1 cellular context compared by ENCODE assay signal in genomic region chr9:129885670-129886106, GRCh38.
TF ChIP-seq lines count a peak whose summit lies in the region.

No MANE protein-coding gene starts in this region.

TF ChIP-seq in HepG2, 621 proteins besides CTCF, POLR2A, EP300 and RAD21 (continued from another document):
- TF ChIP-seq, protein P1, sequence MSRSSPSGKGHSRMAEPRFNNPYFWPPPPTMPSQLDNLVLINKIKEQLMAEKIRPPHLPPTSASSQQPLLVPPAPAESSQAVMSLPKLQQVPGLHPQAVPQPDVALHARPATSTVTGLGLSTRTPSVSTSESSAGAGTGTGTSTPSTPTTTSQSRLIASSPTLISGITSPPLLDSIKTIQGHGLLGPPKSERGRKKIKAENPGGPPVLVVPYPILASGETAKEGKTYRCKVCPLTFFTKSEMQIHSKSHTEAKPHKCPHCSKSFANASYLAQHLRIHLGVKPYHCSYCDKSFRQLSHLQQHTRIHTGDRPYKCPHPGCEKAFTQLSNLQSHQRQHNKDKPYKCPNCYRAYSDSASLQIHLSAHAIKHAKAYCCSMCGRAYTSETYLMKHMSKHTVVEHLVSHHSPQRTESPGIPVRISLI (CRISPR knock-in tag; IDR thresholded peaks at IDR 0.05; ENCODE audit: borderline replicate concordance): peak; percentile 62
- TF ChIP-seq, protein P2, sequence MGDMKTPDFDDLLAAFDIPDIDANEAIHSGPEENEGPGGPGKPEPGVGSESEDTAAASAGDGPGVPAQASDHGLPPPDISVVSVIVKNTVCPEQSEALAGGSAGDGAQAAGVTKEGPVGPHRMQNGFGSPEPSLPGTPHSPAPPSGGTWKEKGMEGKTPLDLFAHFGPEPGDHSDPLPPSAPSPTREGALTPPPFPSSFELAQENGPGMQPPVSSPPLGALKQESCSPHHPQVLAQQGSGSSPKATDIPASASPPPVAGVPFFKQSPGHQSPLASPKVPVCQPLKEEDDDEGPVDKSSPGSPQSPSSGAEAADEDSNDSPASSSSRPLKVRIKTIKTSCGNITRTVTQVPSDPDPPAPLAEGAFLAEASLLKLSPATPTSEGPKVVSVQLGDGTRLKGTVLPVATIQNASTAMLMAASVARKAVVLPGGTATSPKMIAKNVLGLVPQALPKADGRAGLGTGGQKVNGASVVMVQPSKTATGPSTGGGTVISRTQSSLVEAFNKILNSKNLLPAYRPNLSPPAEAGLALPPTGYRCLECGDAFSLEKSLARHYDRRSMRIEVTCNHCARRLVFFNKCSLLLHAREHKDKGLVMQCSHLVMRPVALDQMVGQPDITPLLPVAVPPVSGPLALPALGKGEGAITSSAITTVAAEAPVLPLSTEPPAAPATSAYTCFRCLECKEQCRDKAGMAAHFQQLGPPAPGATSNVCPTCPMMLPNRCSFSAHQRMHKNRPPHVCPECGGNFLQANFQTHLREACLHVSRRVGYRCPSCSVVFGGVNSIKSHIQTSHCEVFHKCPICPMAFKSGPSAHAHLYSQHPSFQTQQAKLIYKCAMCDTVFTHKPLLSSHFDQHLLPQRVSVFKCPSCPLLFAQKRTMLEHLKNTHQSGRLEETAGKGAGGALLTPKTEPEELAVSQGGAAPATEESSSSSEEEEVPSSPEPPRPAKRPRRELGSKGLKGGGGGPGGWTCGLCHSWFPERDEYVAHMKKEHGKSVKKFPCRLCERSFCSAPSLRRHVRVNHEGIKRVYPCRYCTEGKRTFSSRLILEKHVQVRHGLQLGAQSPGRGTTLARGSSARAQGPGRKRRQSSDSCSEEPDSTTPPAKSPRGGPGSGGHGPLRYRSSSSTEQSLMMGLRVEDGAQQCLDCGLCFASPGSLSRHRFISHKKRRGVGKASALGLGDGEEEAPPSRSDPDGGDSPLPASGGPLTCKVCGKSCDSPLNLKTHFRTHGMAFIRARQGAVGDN (CRISPR knock-in tag; IDR thresholded peaks at IDR 0.05): peak; percentile 68
- TF ChIP-seq ZNF792 (CRISPR knock-in tag; IDR thresholded peaks at IDR 0.05): peak; percentile 40; the same call in 1 of the 2 replicates
- TF ChIP-seq ZFP36L2 (CRISPR knock-in tag; IDR thresholded peaks at IDR 0.05): no peak
- TF ChIP-seq RNF219 (CRISPR knock-in tag; IDR thresholded peaks at IDR 0.05): no peak
- TF ChIP-seq MEIS2 (CRISPR knock-in tag; IDR thresholded peaks at IDR 0.05): no peak
- no peak for TF ChIP-seq PHF5A (CRISPR knock-in tag; IDR thresholded peaks at IDR 0.05; ENCODE audit: low read depth, unreplicated experiment)
- 0 out of 2 replicates have a peak, but pooled peaks have one; percentile 15 for TF ChIP-seq FOXO1 (CRISPR knock-in tag; IDR thresholded peaks at IDR 0.05)
- TF ChIP-seq IRF2 (CRISPR knock-in tag; IDR thresholded peaks at IDR 0.05): 0 out of 2 replicates have a peak, but pooled peaks have one; percentile 46
- TF ChIP-seq, protein P3, sequence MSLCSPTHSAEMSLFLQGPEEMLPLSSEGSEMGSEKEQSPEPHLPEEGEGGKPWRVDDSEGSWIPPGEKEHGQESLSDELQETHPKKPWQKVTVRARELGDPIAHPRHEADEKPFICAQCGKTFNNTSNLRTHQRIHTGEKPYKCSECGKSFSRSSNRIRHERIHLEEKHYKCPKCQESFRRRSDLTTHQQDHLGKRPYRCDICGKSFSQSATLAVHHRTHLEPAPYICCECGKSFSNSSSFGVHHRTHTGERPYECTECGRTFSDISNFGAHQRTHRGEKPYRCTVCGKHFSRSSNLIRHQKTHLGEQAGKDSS (CRISPR knock-in tag; IDR thresholded peaks at IDR 0.05; ENCODE audit: borderline replicate concordance, low read depth): peak; percentile 76; the same call in 1 of the 2 replicates
- TF ChIP-seq TCF12 (IDR thresholded peaks at IDR 0.05): no peak
- TF ChIP-seq TCF12 (CRISPR knock-in tag; IDR thresholded peaks at IDR 0.05): no peak
- TF ChIP-seq GLI4 (CRISPR knock-in tag; IDR thresholded peaks at IDR 0.05; ENCODE audit: borderline replicate concordance): no peak
- no peak for TF ChIP-seq ZNF747 (CRISPR knock-in tag; IDR thresholded peaks at IDR 0.05; ENCODE audit: borderline replicate concordance)
- TF ChIP-seq ZNF121 (CRISPR knock-in tag; IDR thresholded peaks at IDR 0.05): no peak
- TF ChIP-seq HDAC2 (CRISPR knock-in tag; IDR thresholded peaks at IDR 0.05): peak; percentile 37; the same call in 1 of the 2 replicates
- TF ChIP-seq, protein P4, sequence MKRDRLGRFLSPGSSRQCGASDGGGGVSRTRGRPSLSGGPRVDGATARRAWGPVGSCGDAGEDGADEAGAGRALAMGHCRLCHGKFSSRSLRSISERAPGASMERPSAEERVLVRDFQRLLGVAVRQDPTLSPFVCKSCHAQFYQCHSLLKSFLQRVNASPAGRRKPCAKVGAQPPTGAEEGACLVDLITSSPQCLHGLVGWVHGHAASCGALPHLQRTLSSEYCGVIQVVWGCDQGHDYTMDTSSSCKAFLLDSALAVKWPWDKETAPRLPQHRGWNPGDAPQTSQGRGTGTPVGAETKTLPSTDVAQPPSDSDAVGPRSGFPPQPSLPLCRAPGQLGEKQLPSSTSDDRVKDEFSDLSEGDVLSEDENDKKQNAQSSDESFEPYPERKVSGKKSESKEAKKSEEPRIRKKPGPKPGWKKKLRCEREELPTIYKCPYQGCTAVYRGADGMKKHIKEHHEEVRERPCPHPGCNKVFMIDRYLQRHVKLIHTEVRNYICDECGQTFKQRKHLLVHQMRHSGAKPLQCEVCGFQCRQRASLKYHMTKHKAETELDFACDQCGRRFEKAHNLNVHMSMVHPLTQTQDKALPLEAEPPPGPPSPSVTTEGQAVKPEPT (CRISPR knock-in tag; IDR thresholded peaks at IDR 0.05; ENCODE audit: low read depth): no peak
- TF ChIP-seq ISL2 (CRISPR knock-in tag; IDR thresholded peaks at IDR 0.05): 0 out of 2 replicates have a peak, but pooled peaks have one; percentile 19
- no peak for TF ChIP-seq HNRNPUL1 (IDR thresholded peaks at IDR 0.05; ENCODE audit: low read depth, low read length)
- TF ChIP-seq AGO1 (IDR thresholded peaks at IDR 0.05; ENCODE audit: low read depth, low read length, poor library complexity, severe bottlenecking): peak; percentile 75
- no peak for TF ChIP-seq CHD4 (IDR thresholded peaks at IDR 0.05; ENCODE audit: borderline replicate concordance, low read length)
- peak; percentile 57 for TF ChIP-seq CBX1 (IDR thresholded peaks at IDR 0.05; ENCODE audit: low read depth)
- TF ChIP-seq RBM22 (optimal IDR thresholded peaks at IDR 0.05; ENCODE audit: low read length): no peak
- peak; percentile 36; the same call in 1 of the 2 replicates for TF ChIP-seq MYC (CRISPR knock-in tag; IDR thresholded peaks at IDR 0.05; ENCODE audit: borderline replicate concordance)
- peak; percentile 61 for TF ChIP-seq THAP11 (CRISPR knock-in tag; IDR thresholded peaks at IDR 0.05)
- TF ChIP-seq SP1 (IDR thresholded peaks at IDR 0.05): no peak
- TF ChIP-seq SP1 (CRISPR knock-in tag; IDR thresholded peaks at IDR 0.05): 0 out of 2 replicates have a peak, but pooled peaks have one; percentile 31
- TF ChIP-seq MIER3 (CRISPR knock-in tag; IDR thresholded peaks at IDR 0.05; ENCODE audit: borderline replicate concordance): 0 out of 2 replicates have a peak, but pooled peaks have one; percentile 22
- TF ChIP-seq NFYB (CRISPR knock-in tag; IDR thresholded peaks at IDR 0.05): no peak
- no peak for TF ChIP-seq WIZ (CRISPR knock-in tag; IDR thresholded peaks at IDR 0.05)
- no peak for TF ChIP-seq GZF1 (CRISPR knock-in tag; IDR thresholded peaks at IDR 0.05)
- TF ChIP-seq KLF13 (CRISPR knock-in tag; IDR thresholded peaks at IDR 0.05): no peak
- TF ChIP-seq RBM39 (IDR thresholded peaks at IDR 0.05; ENCODE audit: low read depth, low read length, poor library complexity, severe bottlenecking): peak; percentile 68
- peak; percentile 53; the same call in 1 of the 2 replicates for TF ChIP-seq ZMYM4 (CRISPR knock-in tag; IDR thresholded peaks at IDR 0.05)
- peak; percentile 71 for TF ChIP-seq SAP130 (CRISPR knock-in tag; IDR thresholded peaks at IDR 0.05; ENCODE audit: low read depth)
